In genomic region chr1:20771780-20772179, GRCh38 we compare ENCODE assay signal across 21 cellular contexts. TPM values are rescaled to one million over a fixed set of nuclear protein-coding genes. Genes with fewer than 3 reads are reported as not detected.
"Had no signal": no experiment of that assay in that cellular context is flagged by ENCODE, and none has a peak within 500 bp of the region (broad histone marks: within the 10 kb centered on the region; RNA-seq: fewer than 3 reads in every experiment).

No MANE protein-coding gene starts in this region.

- ATAC-seq: gastrocnemius medialis; heart right ventricle; mucosa of descending colon; naive thymus-derived CD8-positive, alpha-beta T cell had no signal

- H3K27me3 ChIP-seq: esophagus muscularis mucosa, gastrocnemius medialis, heart right ventricle, neutrophil, sigmoid colon, stomach, transverse colon had no signal

- DNase-seq: effector memory CD4-positive, alpha-beta T cell; gastrocnemius medialis; heart right ventricle; hypothalamus; kidney glomerular epithelial cell; mucosa of descending colon; naive thymus-derived CD8-positive, alpha-beta T cell; sigmoid colon; stimulated activated CD4-positive, alpha-beta T cell treated with anti-CD3 and anti-CD28 coated beads, Interleukin-2, amount 100 ng/mL, for 24 hours; stimulated activated CD4-positive, alpha-beta T cell treated with anti-CD3 and anti-CD28 coated beads, Interleukin-4, amount 100 ng/mL, for 4 hours; stimulated activated naive CD4-positive, alpha-beta T cell; stomach; substantia nigra; transverse colon had no signal

- H3K9me3 ChIP-seq: esophagus muscularis mucosa, gastrocnemius medialis, heart right ventricle, mucosa of descending colon, neutrophil, sigmoid colon, stomach, thoracic aorta, transverse colon had no signal

- H3K27me3 Mint-ChIP-seq: naive thymus-derived CD8-positive, alpha-beta T cell had no signal

- H3K9me3 Mint-ChIP-seq: naive thymus-derived CD8-positive, alpha-beta T cell had no signal

- H3K27ac ChIP-seq: epithelial cell of prostate, esophagus muscularis mucosa, gastrocnemius medialis, heart right ventricle, neutrophil, sigmoid colon, skin epidermis, stomach, thoracic aorta, transverse colon had no signal

- FAIRE-seq: islet of Langerhans had no signal

- H3K4me3 ChIP-seq: esophagus muscularis mucosa, gastrocnemius medialis, heart right ventricle, mucosa of descending colon, sigmoid colon, skin epidermis, stomach, thoracic aorta, transverse colon had no signal

- H3K4me3 Mint-ChIP-seq: naive thymus-derived CD8-positive, alpha-beta T cell had no signal

RNA-seq across cellular contexts. Expression of gene SH2D5, which starts 39.3 kb away (rescaled TPM):
- total RNA-seq: naive thymus-derived CD8-positive, alpha-beta T cell had no signal
- polyA plus RNA-seq: liver; naive thymus-derived CD8-positive, alpha-beta T cell had no signal

RNA-seq across cellular contexts. Expression of gene KIF17, which starts 54.0 kb away (rescaled TPM):
- total RNA-seq: naive thymus-derived CD8-positive, alpha-beta T cell had no signal
- polyA plus RNA-seq: naive thymus-derived CD8-positive, alpha-beta T cell had no signal
